15 cellular contexts compared by ENCODE assay signal in genomic region chr7:141402277-141402996, GRCh38.
"Had no signal": no experiment of that assay in that cellular context is flagged by ENCODE, and none has a peak within 500 bp of the region (broad histone marks: within the 10 kb centered on the region; RNA-seq: fewer than 3 reads in every experiment).

No MANE protein-coding gene starts in this region.

- H3K4me1 ChIP-seq: pancreas, sigmoid colon had no signal

- ATAC-seq: activated CD4-positive, alpha-beta T cell treated with anti-CD3 and anti-CD28 coated beads for 36 hours; left lobe of liver; pancreas; stimulated activated naive B cell treated with anti-CD40 and anti-IgM and Interleukin-4, amounts not matched to agents 10 μg/mL and 1 μg/mL and 100 μg/mL, for 72 hours; WTC11 had no signal

- DNase-seq: activated CD4-positive, alpha-beta T cell treated with anti-CD3 and anti-CD28 coated beads for 36 hours; activated CD4-positive, alpha-beta T cell treated with anti-CD3 and anti-CD28 coated beads, Interleukin-2, amount 50 U/mL, for 48 hours; activated naive CD8-positive, alpha-beta T cell treated with anti-CD3 and anti-CD28 coated beads for 36 hours; amniotic stem cell; foreskin fibroblast; hippocampal formation; mammary epithelial cell; midbrain; pancreas; sigmoid colon; stimulated activated naive B cell treated with anti-CD40 and anti-IgM and Interleukin-4, amounts not matched to agents 10 μg/mL and 1 μg/mL and 100 μg/mL, for 72 hours had no signal

- H3K9me3 ChIP-seq: pancreas, sigmoid colon had no signal

- H3K27me3 ChIP-seq: dorsolateral prefrontal cortex, pancreas, sigmoid colon had no signal

- H3K27ac ChIP-seq: epithelial cell of prostate, pancreas, sigmoid colon had no signal

- H3K4me3 ChIP-seq: dorsolateral prefrontal cortex, pancreas, sigmoid colon had no signal

- H3K36me3 ChIP-seq: pancreas, sigmoid colon had no signal
